ENCODE assay signal across 8 cellular contexts in the genomic region with DNA sequence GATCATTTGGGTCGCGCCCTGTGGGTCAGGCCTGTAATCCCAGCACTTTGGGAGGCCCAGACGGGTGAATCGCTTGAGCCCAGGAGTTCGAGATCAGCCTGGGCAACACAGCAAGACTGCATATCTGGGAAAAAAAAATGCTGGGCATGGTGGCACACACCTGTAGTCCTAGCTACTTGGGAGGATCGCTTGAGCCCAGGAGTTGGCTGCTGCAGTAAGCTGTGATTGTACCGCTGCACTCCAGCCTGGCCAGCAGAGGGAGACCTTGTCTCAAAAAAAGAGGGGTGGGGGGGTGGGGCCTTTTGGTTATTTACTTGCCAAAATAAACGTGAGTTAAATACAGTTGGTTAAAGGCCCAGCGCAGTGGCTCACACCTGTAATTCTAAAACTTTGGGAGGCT. TPM values are rescaled to one million over a fixed set of nuclear protein-coding genes. Genes with fewer than 3 reads are reported as not detected.
A peak's percentile ranks its signal among the peaks of the same experiment; 100 is the strongest.
DNase-seq lines count a peak whose midpoint lies in the region; ATAC-seq and TF ChIP-seq lines count a peak whose summit lies in the region.

No MANE protein-coding gene starts in this region.

- H3K4me3 ChIP-seq in SK-N-SH (ENCODE audit: low read depth in 2 of 2, low read length in 1 of 2) (no peak overlapping the region), OCI-LY1 (ENCODE audit: low read depth, low read length, poor library complexity, severe bottlenecking) (no peak overlapping the region), brain microvascular endothelial cell (ENCODE audit: low read depth, low read length) (no peak overlapping the region), sigmoid colon (no peak overlapping the region)

- H4K20me1 ChIP-seq in SK-N-SH (ENCODE audit: insufficient read depth) (no peaks in the 10 kb centered on the region), OCI-LY1 (ENCODE audit: insufficient read depth, low read length) (no peaks in the 10 kb centered on the region)

- H3K79me2 ChIP-seq in SK-N-SH (ENCODE audit: insufficient read depth) (no peaks in the 10 kb centered on the region), OCI-LY1 (ENCODE audit: insufficient read depth, low read length) (no peaks in the 10 kb centered on the region)

- H3F3A ChIP-seq in SK-N-SH (replicated peaks; ENCODE audit: insufficient read depth) (no peaks in the 10 kb centered on the region), OCI-LY1 (ENCODE audit: insufficient read depth, low read length) (no peaks in the 10 kb centered on the region)

- no peak overlapping the region for H3K9ac ChIP-seq in SK-N-SH
- H3K9ac ChIP-seq in OCI-LY1 (ENCODE audit: low read length): no peak overlapping the region

- TF ChIP-seq POLR2A in sigmoid colon (IDR thresholded peaks at IDR 0.05): no peak

- H3K27me3 ChIP-seq in SK-N-SH (ENCODE audit: insufficient read depth) (no peaks in the 10 kb centered on the region), OCI-LY1 (ENCODE audit: insufficient read depth, low read length) (no peaks in the 10 kb centered on the region), brain microvascular endothelial cell (replicated peaks) (no peaks in the 10 kb centered on the region), sigmoid colon (no peaks in the 10 kb centered on the region)

- TF ChIP-seq CTCF in SK-N-SH (IDR thresholded peaks at IDR 0.05) (no peak), OCI-LY1 (IDR thresholded peaks at IDR 0.05; ENCODE audit: low read length) (peak; percentile 48), brain microvascular endothelial cell (IDR thresholded peaks at IDR 0.05; ENCODE audit: low read depth, low read length, missing control alignments) (peak; percentile 29), sigmoid colon (IDR thresholded peaks at IDR 0.05) (no peak)

- DNase-seq in SK-N-SH (peak; percentile 41), brain microvascular endothelial cell (no peak), sigmoid colon (no peak), inferior parietal cortex (ENCODE audit: extremely low spot score) (no peak), retina (no peak)
- peak; percentile 22 to 43 for DNase-seq in stimulated activated CD4-positive, alpha-beta T cell treated with anti-CD3 and anti-CD28 coated beads, Interleukin-2, amount 100 ng/mL, for 48 hours

- 58% methylated on average over 9 of the region's 9 CpGs for WGBS in SK-N-SH (ENCODE audit: low lambda C conversion rate)
- WGBS in sigmoid colon, 2 donors: 51 to 59% methylated on average over 9 of the region's 9 CpGs

- H3K9me2 ChIP-seq in SK-N-SH (no peaks in the 10 kb centered on the region), OCI-LY1 (ENCODE audit: low read depth, low read length) (no peaks in the 10 kb centered on the region)

- H3K4me2 ChIP-seq in SK-N-SH: no peak overlapping the region
- H3K4me2 ChIP-seq in OCI-LY1 (ENCODE audit: low read length): no peak overlapping the region

- CTCF ChIA-PET in SK-N-SH (lab: Yijun Ruan, JAX): no interaction called here

- H3K36me3 ChIP-seq in SK-N-SH (replicated peaks in 1 of 2; ENCODE audit: control insufficient read depth in 1 of 2, insufficient read depth in 2 of 2, low read length in 1 of 2) (no peaks in the 10 kb centered on the region), OCI-LY1 (ENCODE audit: insufficient read depth, low read length) (peaks cover 6% of the 10 kb centered on the region), brain microvascular endothelial cell (replicated peaks) (peaks cover 4% of the 10 kb centered on the region), sigmoid colon (peaks cover 0 to under 1% (median 0%) of the 10 kb centered on the region in 4 donors)

- H3K9me3 ChIP-seq in SK-N-SH: no peaks in the 10 kb centered on the region
- H3K9me3 ChIP-seq in OCI-LY1 (ENCODE audit: low read length): peaks cover 22% of the 10 kb centered on the region
- H3K9me3 ChIP-seq in sigmoid colon: peaks cover 40 to 64% (median 49%) of the 10 kb centered on the region in 4 donors

- ATAC-seq in SK-N-SH treated with all-trans-retinoic acid at 6 μM for 48 hours: no peak

- in situ Hi-C loops in brain microvascular endothelial cell (cut with HindIII; ENCODE audit: low pct_ligation_motif_present, low sequenced_read_pairs): no loop called here

- intact Hi-C loops in sigmoid colon (cut with DNase I): no loop called here

- TF ChIP-seq RAD21 in SK-N-SH (IDR thresholded peaks at IDR 0.05; ENCODE audit: low read length): peak; percentile 41

- H2AFZ ChIP-seq in SK-N-SH (ENCODE audit: low read depth) (no peak overlapping the region), OCI-LY1 (ENCODE audit: low read length) (no peak overlapping the region)

- no peaks in the 10 kb centered on the region for H3K4me1 ChIP-seq in SK-N-SH (ENCODE audit: control insufficient read depth in 1 of 2, insufficient read depth in 2 of 2, low read depth in 1 of 2, low read length in 1 of 2)
- no peaks in the 10 kb centered on the region for H3K4me1 ChIP-seq in OCI-LY1 (ENCODE audit: insufficient read depth, low read length, severe bottlenecking)
- no peaks in the 10 kb centered on the region for H3K4me1 ChIP-seq in sigmoid colon

- TF ChIP-seq EP300 in SK-N-SH (IDR thresholded peaks at IDR 0.05; ENCODE audit: borderline replicate concordance in 1 of 2, low read depth in 1 of 2, low read length in 1 of 2) (no peak), sigmoid colon (IDR thresholded peaks at IDR 0.05) (no peak)

- H3K27ac ChIP-seq in SK-N-SH (ENCODE audit: low read depth in 2 of 2, low read length in 1 of 2) (no peak overlapping the region), OCI-LY1 (ENCODE audit: low read depth, low read length, poor library complexity, severe bottlenecking) (no peak overlapping the region), brain microvascular endothelial cell (no peak overlapping the region), sigmoid colon (no peak overlapping the region)

- POLR2A ChIA-PET in SK-N-SH (lab: Yijun Ruan, JAX): interaction anchor here (0.5 kb wide), 1 partner anchor 1227 kb away, joined by 3 read pairs; no protein-coding TSS in a partner anchor

TF ChIP-seq in SK-N-SH, 30 proteins besides CTCF, POLR2A, EP300 and RAD21:
- TF ChIP-seq RXRA (IDR thresholded peaks at IDR 0.05; ENCODE audit: borderline replicate concordance, low read depth): no peak
- TF ChIP-seq SIN3A (IDR thresholded peaks at IDR 0.05; ENCODE audit: borderline replicate concordance, low read depth, low read length): no peak
- TF ChIP-seq POLR2AphosphoS5 (IDR thresholded peaks at IDR 0.05; ENCODE audit: low read depth, low read length): no peak
- TF ChIP-seq, protein P1, sequence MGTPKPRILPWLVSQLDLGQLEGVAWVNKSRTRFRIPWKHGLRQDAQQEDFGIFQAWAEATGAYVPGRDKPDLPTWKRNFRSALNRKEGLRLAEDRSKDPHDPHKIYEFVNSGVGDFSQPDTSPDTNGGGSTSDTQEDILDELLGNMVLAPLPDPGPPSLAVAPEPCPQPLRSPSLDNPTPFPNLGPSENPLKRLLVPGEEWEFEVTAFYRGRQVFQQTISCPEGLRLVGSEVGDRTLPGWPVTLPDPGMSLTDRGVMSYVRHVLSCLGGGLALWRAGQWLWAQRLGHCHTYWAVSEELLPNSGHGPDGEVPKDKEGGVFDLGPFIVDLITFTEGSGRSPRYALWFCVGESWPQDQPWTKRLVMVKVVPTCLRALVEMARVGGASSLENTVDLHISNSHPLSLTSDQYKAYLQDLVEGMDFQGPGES (IDR thresholded peaks at IDR 0.05; ENCODE audit: low read depth, low read length): no peak
- TF ChIP-seq FOSL2 (IDR thresholded peaks at IDR 0.05; ENCODE audit: borderline replicate concordance, low read depth): no peak
- no peak for TF ChIP-seq FOXM1 (IDR thresholded peaks at IDR 0.05; ENCODE audit: low read depth)
- TF ChIP-seq YY1 (IDR thresholded peaks at IDR 0.05; ENCODE audit: low read depth): no peak
- no peak for TF ChIP-seq NFIC (IDR thresholded peaks at IDR 0.05; ENCODE audit: borderline replicate concordance)
- no peak for TF ChIP-seq GATA2 (CRISPR knock-in tag; IDR thresholded peaks at IDR 0.05)

TF ChIP-seq in SK-N-SH treated with all-trans-retinoic acid at 6 μM for 48 hours, 23 proteins besides CTCF, POLR2A, EP300 and RAD21 (continues in another document):
- TF ChIP-seq ESRRG (CRISPR knock-in tag; IDR thresholded peaks at IDR 0.05) (no peak), ZFP30 (CRISPR knock-in tag; IDR thresholded peaks at IDR 0.05) (no peak), TOX (CRISPR knock-in tag; IDR thresholded peaks at IDR 0.05; ENCODE audit: borderline replicate concordance) (no peak), ZNF70 (CRISPR knock-in tag; IDR thresholded peaks at IDR 0.05) (no peak), ARNTL (CRISPR knock-in tag; IDR thresholded peaks at IDR 0.05; ENCODE audit: borderline replicate concordance, low read depth) (no peak), ZFP3 (CRISPR knock-in tag; IDR thresholded peaks at IDR 0.05) (no peak)
- TF ChIP-seq, protein P2, sequence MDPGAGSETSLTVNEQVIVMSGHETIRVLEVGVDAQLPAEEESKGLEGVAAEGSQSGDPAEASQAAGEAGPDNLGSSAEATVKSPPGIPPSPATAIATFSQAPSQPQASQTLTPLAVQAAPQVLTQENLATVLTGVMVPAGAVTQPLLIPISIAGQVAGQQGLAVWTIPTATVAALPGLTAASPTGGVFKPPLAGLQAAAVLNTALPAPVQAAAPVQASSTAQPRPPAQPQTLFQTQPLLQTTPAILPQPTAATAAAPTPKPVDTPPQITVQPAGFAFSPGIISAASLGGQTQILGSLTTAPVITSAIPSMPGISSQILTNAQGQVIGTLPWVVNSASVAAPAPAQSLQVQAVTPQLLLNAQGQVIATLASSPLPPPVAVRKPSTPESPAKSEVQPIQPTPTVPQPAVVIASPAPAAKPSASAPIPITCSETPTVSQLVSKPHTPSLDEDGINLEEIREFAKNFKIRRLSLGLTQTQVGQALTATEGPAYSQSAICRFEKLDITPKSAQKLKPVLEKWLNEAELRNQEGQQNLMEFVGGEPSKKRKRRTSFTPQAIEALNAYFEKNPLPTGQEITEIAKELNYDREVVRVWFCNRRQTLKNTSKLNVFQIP (CRISPR knock-in tag; IDR thresholded peaks at IDR 0.05; ENCODE audit: borderline replicate concordance, low read depth): no peak

RNA-seq across cellular contexts. Expression of a gene that starts 9.8 kb away (rescaled TPM):
- polyA plus RNA-seq in SK-N-SH (2012; rRNA removed) (0.58 and 0.89 TPM in 2 replicates), sigmoid colon (10 to 100 TPM; 16.4 to 28.6 (median 20.4) TPM)
- polyA plus RNA-seq in SK-N-SH (2012; cell fraction: cytosol; rRNA removed): 0.37 and 0.66 TPM in 2 replicates
- 0.64 and 1.0 TPM in 2 replicates for polyA plus RNA-seq in SK-N-SH (2012; cell fraction: nucleus; rRNA removed)
- total RNA-seq in sigmoid colon: 10 to 100 TPM; 25.8 to 45.1 (median 34.8) TPM

RNA-seq across cellular contexts. Expression of a gene that starts 36.0 kb away (rescaled TPM):
- 3.1 and 4.0 TPM in 2 replicates for polyA plus RNA-seq in SK-N-SH (2012; rRNA removed)
- polyA plus RNA-seq in SK-N-SH (2012; cell fraction: cytosol; rRNA removed): 2.3 and 2.7 TPM in 2 replicates
- 7.9 and 8.0 TPM in 2 replicates for polyA plus RNA-seq in SK-N-SH (2012; cell fraction: nucleus; rRNA removed)
- total RNA-seq in sigmoid colon: 10 to 100 TPM; 18.3 to 26.7 (median 22.6) TPM
- polyA plus RNA-seq in sigmoid colon: 10 to 100 TPM in 1 of 3 donors, 1 to 10 TPM in 2; 7.8 to 19.6 (median 9.2) TPM

RNA-seq across cellular contexts. Expression of a gene that starts 59.9 kb away (rescaled TPM):
- 1.4 and 1.8 TPM in 2 replicates for polyA plus RNA-seq in SK-N-SH (2012; rRNA removed)
- polyA plus RNA-seq in SK-N-SH (2012; cell fraction: cytosol; rRNA removed): 0.91 and 1.2 TPM in 2 replicates
- 4.7 and 6.1 TPM in 2 replicates for polyA plus RNA-seq in SK-N-SH (2012; cell fraction: nucleus; rRNA removed)
- total RNA-seq in sigmoid colon: 1 to 10 TPM; 4.9 to 8.6 (median 6.5) TPM
- polyA plus RNA-seq in sigmoid colon: 1 to 10 TPM in 1 of 3 donors, under 1 TPM in 2; 0.60 to 2.0 (median 0.92) TPM

Comparison
In these comparisons a context has a peak if more than half of its experiments do, and no peak if none do; other contexts are left out.
1. DNase-seq: peak in SK-N-SH (single experiment) and stimulated activated CD4-positive, alpha-beta T cell treated with anti-CD3 and anti-CD28 coated beads, Interleukin-2, amount 100 ng/mL, for 48 hours (2 of 2); none in brain microvascular endothelial cell (single experiment), sigmoid colon (single experiment), inferior parietal cortex (single experiment) and retina (single experiment).
2. CTCF ChIP-seq: peak in OCI-LY1 (single experiment) and brain microvascular endothelial cell (single experiment); none in SK-N-SH (single experiment) and sigmoid colon (0 of 4).
3. RNA of a gene that starts 9.8 kb away (polyA plus RNA-seq): 16.4 to 28.6 TPM in sigmoid colon; 0.37 to 1.0 TPM in SK-N-SH; every median in the first group is over 4 times any median in the second.